In genomic region chrX:1487401-1487800, GRCh38 we compare ENCODE assay signal across 13 cellular contexts. TPM values are rescaled to one million over a fixed set of nuclear protein-coding genes. Genes with fewer than 3 reads are reported as not detected.
A peak's percentile ranks its signal among the peaks of the same experiment; 100 is the strongest.
DNase-seq lines count a peak whose midpoint lies in the region; ATAC-seq and TF ChIP-seq lines count a peak whose summit lies in the region.
"Had no signal": no experiment of that assay in that cellular context is flagged by ENCODE, and none has a peak within 500 bp of the region (broad histone marks: within the 10 kb centered on the region; RNA-seq: fewer than 3 reads in every experiment).

No MANE protein-coding gene starts in this region.

- H3K4me1 ChIP-seq in sigmoid colon = no peaks in the 10 kb centered on the region

- ATAC-seq in GM18505 (IDR thresholded peaks at IDR 0.05; ENCODE audit: unreplicated experiment) = no peak

- TF ChIP-seq POLR2A in sigmoid colon (IDR thresholded peaks at IDR 0.05) (no peak), GM18505 (IDR thresholded peaks at IDR 0.05; ENCODE audit: borderline replicate concordance, extremely low read depth, insufficient read depth, insufficient read length) (no peak)

- DNase-seq in activated CD8-positive, alpha-beta memory T cell treated with anti-CD3 and anti-CD28 coated beads for 24 hours = peak; percentile 43
- DNase-seq in activated CD8-positive, alpha-beta memory T cell treated with anti-CD3 and anti-CD28 coated beads, Interleukin-2, amount 50 U/mL, for 4 hours = no peak
- peak; percentile 49 for DNase-seq in coronary artery (ENCODE audit: low spot score)
- peak; percentile 32 for DNase-seq in sigmoid colon
- DNase-seq in NCI-H1105 treated with DMSO at 0.1 percent for 48 hours (lab: John Stamatoyannopoulos, UW) = no peak
- no peak for DNase-seq in NCI-H2171 treated with DMSO at 0.1 percent for 48 hours (lab: John Stamatoyannopoulos, UW)
- DNase-seq: erythroblast, GM23248, NCI-H2107, SHP77 treated with DMSO at 0.1 percent for 48 hours had no signal

- H3K4me1 Mint-ChIP-seq in IgD-negative memory B cell = peaks cover 27 to 32% (median 31%) of the 10 kb centered on the region in 3 donors

- TF ChIP-seq EP300 in sigmoid colon (IDR thresholded peaks at IDR 0.05) = no peak

- TF ChIP-seq CTCF in coronary artery (IDR thresholded peaks at IDR 0.05) = no peak
- no peak for TF ChIP-seq CTCF in sigmoid colon (IDR thresholded peaks at IDR 0.05)

- H3K27me3 ChIP-seq in sigmoid colon = peaks cover 0 to 8% (median 0%) of the 10 kb centered on the region in 3 donors

- H3K27me3 Mint-ChIP-seq in IgD-negative memory B cell = no peaks in the 10 kb centered on the region

- H3K27ac Mint-ChIP-seq in IgD-negative memory B cell = peak overlapping the region; percentile 83 to 90 (median 89)

- WGBS in sigmoid colon, 2 donors = 82 to 88% methylated on average over 5 of the region's 5 CpGs

- no peaks in the 10 kb centered on the region for H3K36me3 ChIP-seq in sigmoid colon

- no peaks in the 10 kb centered on the region for H3K9me3 Mint-ChIP-seq in IgD-negative memory B cell

- intact Hi-C loops in sigmoid colon (cut with DNase I) = no loop called here

- peak overlapping the region in 2 of 4 donors; percentile 44 to 58 for H3K4me3 Mint-ChIP-seq in IgD-negative memory B cell

- peaks cover 0 to 6% (median 0%) of the 10 kb centered on the region in 4 donors for H3K9me3 ChIP-seq in sigmoid colon

- H3K4me3 ChIP-seq in coronary artery = no peak overlapping the region
- H3K4me3 ChIP-seq in sigmoid colon = no peak overlapping the region
- H3K4me3 ChIP-seq: GM23248 had no signal

- H3K27ac ChIP-seq in coronary artery (no peak overlapping the region), sigmoid colon (no peak overlapping the region)
- H3K27ac ChIP-seq: GM23248 had no signal

- peaks cover 6% of the 10 kb centered on the region for H3K36me3 Mint-ChIP-seq in IgD-negative memory B cell

RNA-seq across cellular contexts. Expression of gene ASMTL, which starts 34.7 kb away (rescaled TPM):
- polyA plus RNA-seq in IgD-negative memory B cell (50.1 TPM), sigmoid colon (10 to 100 TPM; 11.8 to 24.0 (median 21.0) TPM)
- 10 to 100 TPM; 20.8 to 30.6 (median 29.3) TPM for total RNA-seq in sigmoid colon

RNA-seq across cellular contexts. Expression of gene P2RY8, which starts 49.6 kb away (rescaled TPM):
- polyA plus RNA-seq in IgD-negative memory B cell = 206 TPM
- 1 to 10 TPM in 1 of 4 donors, under 1 TPM in 3; 0.28 to 1.8 (median 0.75) TPM for total RNA-seq in sigmoid colon
- 10 to 100 TPM in 1 of 3 donors, under 1 TPM in 1, not detected in 1; 0.92 to 15.0 TPM for polyA plus RNA-seq in sigmoid colon
- total RNA-seq: GM23248, myocyte had no signal
- polyA plus RNA-seq: GM23248 had no signal

Comparison
In these comparisons a context has a peak if more than half of its experiments do, and no peak if none do; other contexts are left out.
1. DNase-seq: peak in activated CD8-positive, alpha-beta memory T cell treated with anti-CD3 and anti-CD28 coated beads for 24 hours (single experiment), coronary artery (single experiment) and sigmoid colon (single experiment); none in activated CD8-positive, alpha-beta memory T cell treated with anti-CD3 and anti-CD28 coated beads, Interleukin-2, amount 50 U/mL, for 4 hours (single experiment), NCI-H1105 treated with DMSO at 0.1 percent for 48 hours (single experiment) and NCI-H2171 treated with DMSO at 0.1 percent for 48 hours (single experiment).
2. RNA of gene P2RY8, which starts 49.6 kb away (polyA plus RNA-seq): 206 TPM in IgD-negative memory B cell (single experiment); 0.92 to 15.0 TPM in sigmoid colon; every median in the first group is over 10 times any median in the second.